ENCODE assay signal across 8 cellular contexts in genomic region chr6:17599885-17600526, GRCh38. TPM values are rescaled to one million over a fixed set of nuclear protein-coding genes. Genes with fewer than 3 reads are reported as not detected.
DNase-seq lines count a peak whose midpoint lies in the region; ATAC-seq and TF ChIP-seq lines count a peak whose summit lies in the region.

A gene with protein sequence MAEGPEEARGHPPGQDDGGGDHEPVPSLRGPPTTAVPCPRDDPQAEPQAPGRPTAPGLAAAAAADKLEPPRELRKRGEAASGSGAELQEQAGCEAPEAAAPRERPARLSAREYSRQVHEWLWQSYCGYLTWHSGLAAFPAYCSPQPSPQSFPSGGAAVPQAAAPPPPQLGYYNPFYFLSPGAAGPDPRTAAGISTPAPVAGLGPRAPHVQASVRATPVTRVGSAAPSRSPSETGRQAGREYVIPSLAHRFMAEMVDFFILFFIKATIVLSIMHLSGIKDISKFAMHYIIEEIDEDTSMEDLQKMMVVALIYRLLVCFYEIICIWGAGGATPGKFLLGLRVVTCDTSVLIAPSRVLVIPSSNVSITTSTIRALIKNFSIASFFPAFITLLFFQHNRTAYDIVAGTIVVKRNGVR (plus strand): TSS chr6:17600302. CDS start chr6:17600410, 108 bp downstream.

- ATAC-seq in GM19455 (IDR thresholded peaks at IDR 0.05; ENCODE audit: unreplicated experiment) = peak; percentile 91
- ATAC-seq in lung (ENCODE audit: insufficient read depth, low FRiP score) = peak; percentile 97

- TF ChIP-seq CTCF in lung (IDR thresholded peaks at IDR 0.05; ENCODE audit: control extremely low read depth, extremely low read depth) = peak; percentile 25

- H3K27ac ChIP-seq in lung (ENCODE audit: low read depth in 1 of 2, low read length in 1 of 2) = peak within 1 kb of the TSS; percentile 98 to 99

- H3K4me3 ChIP-seq in lung = peak within 1 kb of the TSS; percentile 95

- H3K9me3 ChIP-seq in lung (ENCODE audit: control insufficient read depth in 2 of 2, insufficient read depth in 1 of 2, low read length in 1 of 2) = no peaks in the 10 kb centered on the region

- peaks cover 3 to 4% of the 10 kb centered on the region in 2 donors for H3K4me1 ChIP-seq in lung (ENCODE audit: control insufficient read depth in 2 of 2, insufficient read depth in 2 of 2, low read length in 2 of 2)

- 7 to 10% methylated on average over 38 to 42 of the region's 42 CpGs for WGBS in lung, 2 donors

- no peaks in the 10 kb centered on the region for H3K27me3 ChIP-seq in lung (ENCODE audit: control insufficient read depth, insufficient read depth)

- DNase-seq in COLO668 (lab: John Stamatoyannopoulos, UW; ENCODE audit: unreplicated experiment) = peak; percentile 91
- peak; percentile 94 for DNase-seq in HK-2 (ENCODE audit: unreplicated experiment)
- peak; percentile 76 for DNase-seq in NCI-H82 treated with DMSO at 0.1 percent for 48 hours (lab: John Stamatoyannopoulos, UW; ENCODE audit: unreplicated experiment)
- DNase-seq in activated CD8-positive, alpha-beta memory T cell treated with anti-CD3 and anti-CD28 coated beads for 1 hour (ENCODE audit: extremely low read depth in 1 of 2, low read depth in 1 of 2) = peak; percentile 91 to 97
- peak; percentile 91 for DNase-seq in effector CD4-positive, alpha-beta T cell
- peak; percentile 97 for DNase-seq in lung (ENCODE audit: low spot score)
- DNase-seq in stimulated activated CD4-positive, alpha-beta T cell treated with anti-CD3 and anti-CD28 coated beads, TNF-alpha, amount 100 ng/mL, for 4 hours (ENCODE audit: low read depth in 3 of 3) = peak; percentile 91 to 92 (median 91)

- peaks cover 1 to 6% of the 10 kb centered on the region in 2 donors for H3K36me3 ChIP-seq in lung (ENCODE audit: control insufficient read depth in 2 of 2, insufficient read depth in 2 of 2, low read length in 2 of 2)

RNA-seq across cellular contexts. Expression of the gene that starts here (rescaled TPM):
- total RNA-seq in lung = 10 to 100 TPM; 21.9 to 38.4 TPM
- 10 to 100 TPM; 12.1 to 14.2 TPM for polyA plus RNA-seq in lung

Comparison
In these comparisons a context has a peak if more than half of its experiments do, and no peak if none do; other contexts are left out.
1. Peak in every context shown above with its lines: DNase-seq, ATAC-seq, H3K4me3 ChIP-seq and H3K27ac ChIP-seq.